Comparison of ENCODE assay signal across 8 cellular contexts in genomic region chr20:45407783-45408645, GRCh38. TPM values are rescaled to one million over a fixed set of nuclear protein-coding genes. Genes with fewer than 3 reads are reported as not detected.
DNase-seq lines count a peak whose midpoint lies in the region; ATAC-seq and TF ChIP-seq lines count a peak whose summit lies in the region.

Gene DBNDD2 (plus strand): TSS chr20:45408289. CDS start chr20:45408468, 179 bp downstream.

- 65 to 67% methylated on average over 13 to 17 of the region's 21 CpGs for WGBS in gastroesophageal sphincter (ENCODE audit: low coverage in 1 of 2), 2 donors

- no peak for TF ChIP-seq CTCF in gastroesophageal sphincter (IDR thresholded peaks at IDR 0.05)

- H3K4me1 ChIP-seq in ES-I3 (ENCODE audit: insufficient read depth, low read length) (peaks cover 8% of the 10 kb centered on the region; the same call in 1 of the 2 replicates), gastroesophageal sphincter (peaks cover 0 to 48% (median 8%) of the 10 kb centered on the region in 3 donors), neuron (ENCODE audit: insufficient read depth, low read length) (no peaks in the 10 kb centered on the region)

- H3K36me3 ChIP-seq in ES-I3 (ENCODE audit: insufficient read depth, low read length): peaks cover 5% of the 10 kb centered on the region; the same call in 1 of the 2 replicates
- peaks cover 0 to 42% of the 10 kb centered on the region in 2 donors for H3K36me3 ChIP-seq in gastroesophageal sphincter
- peaks cover 20% of the 10 kb centered on the region for H3K36me3 ChIP-seq in neuron (ENCODE audit: insufficient read depth, low read length)

- no peak for TF ChIP-seq EP300 in gastroesophageal sphincter (IDR thresholded peaks at IDR 0.05)

- TF ChIP-seq POLR2A in gastroesophageal sphincter (IDR thresholded peaks at IDR 0.05): no peak

- peak within 1 kb of the TSS; percentile 67 to 96 for H3K4me3 ChIP-seq in gastroesophageal sphincter
- peak within 1 kb of the TSS; percentile 88 for H3K4me3 ChIP-seq in neuron (ENCODE audit: low read length)

- H2AFZ ChIP-seq in neuron (ENCODE audit: low read depth, low read length): peak within 1 kb of the TSS; percentile 96

- no peak for ATAC-seq in gastroesophageal sphincter

- no peaks in the 10 kb centered on the region for H3K9me3 ChIP-seq in ES-I3 (ENCODE audit: control insufficient read depth, insufficient read depth, low read length)
- H3K9me3 ChIP-seq in gastroesophageal sphincter: no peaks in the 10 kb centered on the region
- H3K9me3 ChIP-seq in neuron (ENCODE audit: low read length): no peaks in the 10 kb centered on the region

- H3K9ac ChIP-seq in ES-I3 (ENCODE audit: low read depth, low read length): peak within 1 kb of the TSS; percentile 70

- H3K27me3 ChIP-seq in gastroesophageal sphincter (no peaks in the 10 kb centered on the region), neuron (ENCODE audit: insufficient read depth, low read length) (no peaks in the 10 kb centered on the region)

- DNase-seq in activated CD8-positive, alpha-beta memory T cell treated with anti-CD3 and anti-CD28 coated beads, Interleukin-2, amount 50 U/mL, for 4 hours: peak; percentile 39
- DNase-seq in kidney tubule cell (ENCODE audit: low spot score) (no peak), COR-L47 (lab: John Stamatoyannopoulos, UW) (no peak), NCI-H2081 treated with DMSO at 0.1 percent for 48 hours (lab: John Stamatoyannopoulos, UW) (no peak)
- no peak for DNase-seq in stimulated activated CD4-positive, alpha-beta T cell treated with anti-CD3 and anti-CD28 coated beads, Interleukin-4, amount 100 ng/mL, for 1 hour

- peak within 1 kb of the TSS; percentile 95 to 99 (median 98) for H3K27ac ChIP-seq in gastroesophageal sphincter

RNA-seq across cellular contexts. Expression of gene DBNDD2, which starts in this region (rescaled TPM):
- 100 to 1,000 TPM in 2 of 4 donors, 10 to 100 TPM in 2; 84.9 to 132 (median 106) TPM for total RNA-seq in gastroesophageal sphincter
